Comparison of ENCODE assay signal across 22 cellular contexts in genomic region chr1:44016081-44016874, GRCh38. TPM values are rescaled to one million over a fixed set of nuclear protein-coding genes. Genes with fewer than 3 reads are reported as not detected.
DNase-seq lines count a peak whose midpoint lies in the region; ATAC-seq and TF ChIP-seq lines count a peak whose summit lies in the region.
"Had no signal": no experiment of that assay in that cellular context is flagged by ENCODE, and none has a peak within 500 bp of the region (broad histone marks: within the 10 kb centered on the region; RNA-seq: fewer than 3 reads in every experiment).

No MANE protein-coding gene starts in this region.

- WGBS in ectodermal cell, 2 experiments: 72 to 74% methylated on average over 20 of the region's 20 CpGs
- WGBS in testis, 2 donors: 80 to 85% methylated on average over 12 to 20 of the region's 20 CpGs

- TF ChIP-seq CTCF in left ventricle myocardium inferior (IDR thresholded peaks at IDR 0.05; ENCODE audit: borderline replicate concordance): no peak
- TF ChIP-seq CTCF in neural crest cell (conservative IDR thresholded peaks at IDR 0.05): no peak
- no peak for TF ChIP-seq CTCF in testis (IDR thresholded peaks at IDR 0.05)

- H3K27ac Mint-ChIP-seq in neural crest cell (ENCODE audit: unreplicated experiment): peak overlapping the region; percentile 88
- H3K27ac Mint-ChIP-seq: B cell; CD4-positive, alpha-beta T cell; IgD-negative memory B cell had no signal

- no peak for TF ChIP-seq POLR2A in testis (IDR thresholded peaks at IDR 0.05)

- no peak overlapping the region for H3K27ac ChIP-seq in left ventricle myocardium inferior (replicated peaks)
- H3K27ac ChIP-seq in ectodermal cell (ENCODE audit: insufficient read depth, low read depth, low read length, poor library complexity, severe bottlenecking): peak overlapping the region; percentile 64
- H3K27ac ChIP-seq in testis: no peak overlapping the region

- H3K36me3 Mint-ChIP-seq in neural crest cell (ENCODE audit: low read depth): no peaks in the 10 kb centered on the region
- H3K36me3 Mint-ChIP-seq: IgD-negative memory B cell had no signal

- intact Hi-C loops in Right ventricle myocardium inferior (cut with DNase I) (no loop called here), left ventricle myocardium inferior (cut with micrococcal nuclease) (no loop called here), testis (cut with DNase I; ENCODE audit: low total_unique reads) (no loop called here)

- peaks cover 56% of the 10 kb centered on the region for H3K4me1 Mint-ChIP-seq in neural crest cell
- H3K4me1 Mint-ChIP-seq: B cell, IgD-negative memory B cell had no signal

- H3K4me1 ChIP-seq in left ventricle myocardium inferior (peaks cover 12% of the 10 kb centered on the region), ectodermal cell (ENCODE audit: control insufficient read depth, insufficient read depth, low read length) (peaks cover 29% of the 10 kb centered on the region), testis (peaks cover 9% of the 10 kb centered on the region)
- H3K4me1 ChIP-seq: Caco-2, HAP-1 had no signal

- H3K9me3 ChIP-seq in left ventricle myocardium inferior (replicated peaks) (no peaks in the 10 kb centered on the region), ectodermal cell (ENCODE audit: control insufficient read depth, low read length) (no peaks in the 10 kb centered on the region), testis (no peaks in the 10 kb centered on the region)
- H3K9me3 ChIP-seq: Caco-2, HAP-1 had no signal

- no peaks in the 10 kb centered on the region for H3K36me3 ChIP-seq in left ventricle myocardium inferior
- H3K36me3 ChIP-seq in ectodermal cell (ENCODE audit: control insufficient read depth, insufficient read depth, low read length): no peaks in the 10 kb centered on the region
- H3K36me3 ChIP-seq in testis (ENCODE audit: low read depth, missing control alignments): no peaks in the 10 kb centered on the region

- DNase-seq in Right ventricle myocardium inferior (ENCODE audit: missing footprints) (peak; percentile 34), left ventricle myocardium inferior (no peak), neural crest cell (ENCODE audit: low read depth, low spot score) (no peak), H4 (ENCODE audit: low spot score) (no peak), testis (no peak), activated T-cell treated with anti-CD3 and anti-CD28 coated beads for 4 hours (no peak)
- DNase-seq: 8988T; Caco-2; CD4-positive, alpha-beta T cell; Kasumi-1; MM.1S; NCI-H1092; NCI-H146; NCI-H2081 treated with DMSO at 0.1 percent for 48 hours; NCI-H748 treated with DMSO at 0.1 percent for 48 hours; NK-92 treated with Interleukin-12 subunit alpha and Interleukin-12 subunit beta, amount 100 ng/mL, for 24 hours; SIG-M5 had no signal

- H3K4me3 Mint-ChIP-seq in neural crest cell: peak overlapping the region; percentile 68
- H3K4me3 Mint-ChIP-seq: B cell; CD4-positive, alpha-beta T cell; IgD-negative memory B cell had no signal

- no peaks in the 10 kb centered on the region for H3K27me3 ChIP-seq in left ventricle myocardium inferior (ENCODE audit: low read depth)
- H3K27me3 ChIP-seq in ectodermal cell (ENCODE audit: control insufficient read depth, insufficient read depth, low read length, poor library complexity, severe bottlenecking): no peaks in the 10 kb centered on the region
- no peaks in the 10 kb centered on the region for H3K27me3 ChIP-seq in testis

- H3K4me3 ChIP-seq in left ventricle myocardium inferior (no peak overlapping the region), ectodermal cell (ENCODE audit: insufficient read depth, low read depth, low read length) (no peak overlapping the region), testis (no peak overlapping the region)
- H3K4me3 ChIP-seq: HAP-1 had no signal

- ATAC-seq in Right ventricle myocardium inferior (no peak), HG03175 (IDR thresholded peaks at IDR 0.05; ENCODE audit: unreplicated experiment) (no peak)

- no peaks in the 10 kb centered on the region for H3K9me3 Mint-ChIP-seq in neural crest cell
- H3K9me3 Mint-ChIP-seq: CD4-positive, alpha-beta T cell; IgD-negative memory B cell had no signal

- no peaks in the 10 kb centered on the region for H3K27me3 Mint-ChIP-seq in neural crest cell (ENCODE audit: low read depth)
- H3K27me3 Mint-ChIP-seq: CD4-positive, alpha-beta T cell; IgD-negative memory B cell had no signal

RNA-seq across cellular contexts. Expression of gene SLC6A9, which starts 15.0 kb away (rescaled TPM):
- 1.5 TPM for total RNA-seq in Right ventricle myocardium inferior
- 1.2 TPM for total RNA-seq in left ventricle myocardium inferior
- polyA plus RNA-seq in ectodermal cell (2013, experiment 1 of 4): 22.3 TPM
- 25.4 TPM for polyA plus RNA-seq in ectodermal cell (2013, experiment 2 of 4)
- polyA plus RNA-seq in ectodermal cell (2013, experiment 3 of 4): 21.0 TPM
- 23.5 TPM for polyA plus RNA-seq in ectodermal cell (2013, experiment 4 of 4)
- total RNA-seq in neural crest cell: 20.9 and 22.8 TPM in 2 replicates
- 9.6 and 10.0 TPM in 2 replicates for total RNA-seq in H4 (2014; rRNA removed; shearing (Covaris generic))
- total RNA-seq in testis: 1 to 10 TPM; 1.2 to 1.7 TPM
- 2.3 TPM for polyA plus RNA-seq in testis (ENCODE audit: insufficient read depth, low read depth, low replicate concordance)

RNA-seq across cellular contexts. Expression of gene CCDC24, which starts 24.9 kb away (rescaled TPM):
- total RNA-seq in Right ventricle myocardium inferior (0.89 TPM), left ventricle myocardium inferior (1.4 TPM), neural crest cell (4.9 and 5.5 TPM in 2 replicates), testis (10 to 100 TPM; 28.8 to 31.3 TPM)
- 12.6 TPM for polyA plus RNA-seq in ectodermal cell (2013, experiment 1 of 4)
- 10.5 TPM for polyA plus RNA-seq in ectodermal cell (2013, experiment 2 of 4)
- polyA plus RNA-seq in ectodermal cell (2013, experiment 3 of 4): 9.8 TPM
- 9.5 TPM for polyA plus RNA-seq in ectodermal cell (2013, experiment 4 of 4)
- 15.8 and 23.2 TPM in 2 replicates for total RNA-seq in H4 (2014; rRNA removed; shearing (Covaris generic))
- 64.9 TPM for polyA plus RNA-seq in testis (ENCODE audit: insufficient read depth, low read depth, low replicate concordance)

RNA-seq across cellular contexts. Expression of gene B4GALT2, which starts 37.3 kb away (rescaled TPM):
- total RNA-seq in Right ventricle myocardium inferior (39.1 TPM), left ventricle myocardium inferior (40.3 TPM), neural crest cell (88.7 and 91.8 TPM in 2 replicates), testis (10 to 100 TPM; 40.9 to 65.9 TPM)
- 82.7 TPM for polyA plus RNA-seq in ectodermal cell (2013, experiment 1 of 4)
- polyA plus RNA-seq in ectodermal cell (2013, experiment 2 of 4): 77.3 TPM
- 72.0 TPM for polyA plus RNA-seq in ectodermal cell (2013, experiment 3 of 4)
- 78.7 TPM for polyA plus RNA-seq in ectodermal cell (2013, experiment 4 of 4)
- 87.5 and 92.8 TPM in 2 replicates for total RNA-seq in H4 (2014; rRNA removed; shearing (Covaris generic))
- 47.7 TPM for polyA plus RNA-seq in testis (ENCODE audit: insufficient read depth, low read depth, low replicate concordance)

RNA-seq across cellular contexts. Expression of gene ATP6V0B, which starts 41.5 kb away (rescaled TPM):
- total RNA-seq in Right ventricle myocardium inferior (84.5 TPM), left ventricle myocardium inferior (80.6 TPM), neural crest cell (125 and 129 TPM in 2 replicates), testis (100 to 1,000 TPM; 173 to 222 TPM)
- polyA plus RNA-seq in ectodermal cell (2013, experiment 1 of 4): 70.0 TPM
- polyA plus RNA-seq in ectodermal cell (2013, experiment 2 of 4): 73.6 TPM
- 83.4 TPM for polyA plus RNA-seq in ectodermal cell (2013, experiment 3 of 4)
- polyA plus RNA-seq in ectodermal cell (2013, experiment 4 of 4): 99.4 TPM
- 193 and 213 TPM in 2 replicates for total RNA-seq in H4 (2014; rRNA removed; shearing (Covaris generic))
- 102 TPM for polyA plus RNA-seq in testis (ENCODE audit: insufficient read depth, low read depth, low replicate concordance)

RNA-seq across cellular contexts. Expression of gene DPH2, which starts 46.5 kb away (rescaled TPM):
- total RNA-seq in Right ventricle myocardium inferior: 14.8 TPM
- total RNA-seq in left ventricle myocardium inferior: 18.2 TPM
- polyA plus RNA-seq in ectodermal cell (2013, experiment 1 of 4): 34.3 TPM
- polyA plus RNA-seq in ectodermal cell (2013, experiment 2 of 4): 34.3 TPM
- 23.1 TPM for polyA plus RNA-seq in ectodermal cell (2013, experiment 3 of 4)
- polyA plus RNA-seq in ectodermal cell (2013, experiment 4 of 4): 28.4 TPM
- total RNA-seq in neural crest cell: 32.7 and 34.4 TPM in 2 replicates
- 28.5 and 44.1 TPM in 2 replicates for total RNA-seq in H4 (2014; rRNA removed; shearing (Covaris generic))
- 10 to 100 TPM; 39.4 to 44.7 TPM for total RNA-seq in testis
- polyA plus RNA-seq in testis (ENCODE audit: insufficient read depth, low read depth, low replicate concordance): 27.6 TPM
